ENCODE assay signal across 35 cellular contexts in the genomic region with DNA sequence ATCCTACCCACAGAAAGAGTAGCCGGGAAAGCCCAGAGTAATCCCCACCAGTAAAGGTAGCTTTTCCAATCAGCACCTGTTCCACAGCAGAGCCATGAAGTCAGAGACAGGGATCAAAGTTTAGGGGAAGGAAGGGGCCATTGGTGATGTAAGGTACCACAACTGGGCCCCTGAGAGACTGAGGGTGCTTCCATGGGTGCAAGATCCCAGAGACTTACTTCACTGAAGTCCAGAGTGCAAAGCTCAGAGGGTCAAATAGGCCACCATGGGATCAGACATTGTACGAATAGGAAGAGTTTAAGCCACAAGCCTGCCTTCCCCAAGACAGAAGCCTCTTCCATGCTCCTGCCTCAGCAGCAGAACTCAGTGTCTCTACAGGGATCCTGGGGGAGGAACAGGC. TPM values are rescaled to one million over a fixed set of nuclear protein-coding genes. Genes with fewer than 3 reads are reported as not detected.
"Had no signal": no experiment of that assay in that cellular context is flagged by ENCODE, and none has a peak within 500 bp of the region (broad histone marks: within the 10 kb centered on the region; RNA-seq: fewer than 3 reads in every experiment).

No MANE protein-coding gene starts in this region.

- ATAC-seq: activated CD4-positive, alpha-beta T cell treated with anti-CD3 and anti-CD28 coated beads for 36 hours; activated naive CD8-positive, alpha-beta T cell treated with anti-CD3 and anti-CD28 coated beads, Interleukin-2, amount 50 U/mL, for 24 hours; body of pancreas; foreskin keratinocyte; gastrocnemius medialis had no signal

- H3K4me1 ChIP-seq: colonic mucosa, foreskin keratinocyte had no signal

- H3K27me3 Mint-ChIP-seq: activated CD4-positive, alpha-beta memory T cell treated with anti-CD3 and anti-CD28 coated beads for 36 hours; activated naive CD4-positive, alpha-beta T cell treated with anti-CD3 and anti-CD28 coated beads, Interleukin-2, amount 50 U/mL, for 24 hours had no signal

- H3K27me3 ChIP-seq: adrenal gland, colonic mucosa, esophagus muscularis mucosa, gastrocnemius medialis had no signal

- H3K27ac Mint-ChIP-seq: activated CD4-positive, alpha-beta memory T cell treated with anti-CD3 and anti-CD28 coated beads for 36 hours; activated CD4-positive, alpha-beta T cell treated with anti-CD3 and anti-CD28 coated beads for 36 hours; activated CD4-positive, alpha-beta T cell treated with anti-CD3 and anti-CD28 coated beads, Interleukin-2, amount 10 ng/mL, durations not matched to agents 24 days and 14 days; activated CD8-positive, alpha-beta memory T cell treated with anti-CD3 and anti-CD28 coated beads, Interleukin-2, amount 10 ng/mL, durations not matched to agents 7 days and 5 days; activated CD8-positive, alpha-beta T cell treated with anti-CD3 and anti-CD28 coated beads, Interleukin-2, amount 10 ng/mL, durations not matched to agents 7 days and 5 days; activated naive CD4-positive, alpha-beta T cell treated with anti-CD3 and anti-CD28 coated beads for 36 hours; activated naive CD4-positive, alpha-beta T cell treated with anti-CD3 and anti-CD28 coated beads, Interleukin-2, amount 50 U/mL, for 24 hours; activated naive CD8-positive, alpha-beta T cell treated with anti-CD3 and anti-CD28 coated beads for 36 hours; activated naive CD8-positive, alpha-beta T cell treated with anti-CD3 and anti-CD28 coated beads, Interleukin-2, amount 50 U/mL, for 24 hours; activated T-helper 1 cell treated with anti-CD3 and anti-CD28 coated beads, Interleukin-12 subunit alpha, Interleukin-12 subunit beta, Interleukin-2, Interleukin-4 antibody, amounts not matched to agents 30 ng/mL and 10 ng/mL and 1 ng/mL, durations not matched to agents 14 hours and 24 hours and 36 hours; activated T-helper 2 cell treated with anti-CD3 and anti-CD28 coated beads, Interferon-gamma antibody, Interleukin-2, Interleukin-4, amounts not matched to agents 10 μg/mL and 5 μg/mL and 100 μg/mL, durations not matched to agents 14 hours and 24 hours and 36 hours had no signal

- H3K36me3 Mint-ChIP-seq: activated CD4-positive, alpha-beta memory T cell treated with anti-CD3 and anti-CD28 coated beads for 36 hours; activated CD8-positive, alpha-beta memory T cell treated with anti-CD3 and anti-CD28 coated beads, Interleukin-2, amount 10 ng/mL, durations not matched to agents 7 days and 5 days; activated naive CD4-positive, alpha-beta T cell treated with anti-CD3 and anti-CD28 coated beads, Interleukin-2, amount 50 U/mL, for 24 hours; activated naive CD8-positive, alpha-beta T cell treated with anti-CD3 and anti-CD28 coated beads for 36 hours had no signal

- H3K4me3 ChIP-seq: adrenal gland, body of pancreas, cardiac muscle cell, colonic mucosa, esophagus muscularis mucosa, gastrocnemius medialis had no signal

- DNase-seq: activated CD4-positive, alpha-beta memory T cell treated with anti-CD3 and anti-CD28 coated beads for 36 hours; activated CD4-positive, alpha-beta T cell treated with anti-CD3 and anti-CD28 coated beads for 36 hours; activated CD4-positive, alpha-beta T cell treated with anti-CD3 and anti-CD28 coated beads, Interleukin-2, amount 10 ng/mL, durations not matched to agents 24 days and 14 days; activated CD4-positive, CD25-positive, alpha-beta regulatory T cell; activated CD4-positive, CD25-positive, alpha-beta regulatory T cell treated with anti-CD3 and anti-CD28 coated beads, Interleukin-2, amount 50 U/mL, for 72 hours; activated CD8-positive, alpha-beta memory T cell treated with anti-CD3 and anti-CD28 coated beads, Interleukin-2, amount 10 ng/mL, durations not matched to agents 7 days and 5 days; activated CD8-positive, alpha-beta memory T cell treated with anti-CD3 and anti-CD28 coated beads, Interleukin-2, amount 50 U/mL, for 4 hours; activated CD8-positive, alpha-beta T cell treated with anti-CD3 and anti-CD28 coated beads, Interleukin-2, amount 10 ng/mL, durations not matched to agents 7 days and 5 days; activated effector memory CD4-positive, alpha-beta T cell treated with anti-CD3 and anti-CD28 coated beads, Interleukin-2, amount 50 U/mL, for 16 hours; activated naive CD4-positive, alpha-beta T cell treated with anti-CD3 and anti-CD28 coated beads for 36 hours; activated naive CD8-positive, alpha-beta T cell treated with anti-CD3 and anti-CD28 coated beads for 36 hours; activated naive CD8-positive, alpha-beta T cell treated with anti-CD3 and anti-CD28 coated beads, Interleukin-2, amount 50 U/mL, for 24 hours; activated T-cell treated with anti-CD3 and anti-CD28 coated beads, Interleukin-2, amount 50 U/mL, for 1 hour; activated T-cell treated with anti-CD3 and anti-CD28 coated beads, Interleukin-2, amount 50 U/mL, for 48 hours; adrenal gland; amygdala; aorta; body of pancreas; central memory CD4-positive, alpha-beta T cell; cerebellar nuclear complex; colonic mucosa; effector CD8-positive, alpha-beta T cell; foreskin keratinocyte; gastrocnemius medialis; T-helper 2 cell had no signal

- H3K36me3 ChIP-seq: adrenal gland, cardiac muscle cell, colonic mucosa, esophagus muscularis mucosa, gastrocnemius medialis had no signal

- H3K9me3 Mint-ChIP-seq: activated CD4-positive, alpha-beta T cell treated with anti-CD3 and anti-CD28 coated beads, Interleukin-2, amount 10 ng/mL, durations not matched to agents 24 days and 14 days; activated naive CD4-positive, alpha-beta T cell treated with anti-CD3 and anti-CD28 coated beads for 36 hours; activated naive CD4-positive, alpha-beta T cell treated with anti-CD3 and anti-CD28 coated beads, Interleukin-2, amount 50 U/mL, for 24 hours; activated T-helper 1 cell treated with anti-CD3 and anti-CD28 coated beads, Interleukin-12 subunit alpha, Interleukin-12 subunit beta, Interleukin-2, Interleukin-4 antibody, amounts not matched to agents 30 ng/mL and 10 ng/mL and 1 ng/mL, durations not matched to agents 14 hours and 24 hours and 36 hours; activated T-helper 2 cell treated with anti-CD3 and anti-CD28 coated beads, Interferon-gamma antibody, Interleukin-2, Interleukin-4, amounts not matched to agents 10 μg/mL and 5 μg/mL and 100 μg/mL, durations not matched to agents 14 hours and 24 hours and 36 hours had no signal

- H3K27ac ChIP-seq: body of pancreas, cardiac muscle cell, colonic mucosa, foreskin keratinocyte had no signal

- H3K9me3 ChIP-seq: adrenal gland, body of pancreas, colonic mucosa, esophagus muscularis mucosa, gastrocnemius medialis had no signal

- H3K4me3 Mint-ChIP-seq: activated CD4-positive, alpha-beta memory T cell treated with anti-CD3 and anti-CD28 coated beads for 36 hours; activated CD4-positive, alpha-beta T cell treated with anti-CD3 and anti-CD28 coated beads for 36 hours; activated CD4-positive, alpha-beta T cell treated with anti-CD3 and anti-CD28 coated beads, Interleukin-2, amount 10 ng/mL, durations not matched to agents 24 days and 14 days; activated CD8-positive, alpha-beta memory T cell treated with anti-CD3 and anti-CD28 coated beads, Interleukin-2, amount 10 ng/mL, durations not matched to agents 7 days and 5 days; activated CD8-positive, alpha-beta T cell treated with anti-CD3 and anti-CD28 coated beads, Interleukin-2, amount 10 ng/mL, durations not matched to agents 7 days and 5 days; activated naive CD4-positive, alpha-beta T cell treated with anti-CD3 and anti-CD28 coated beads for 36 hours; activated naive CD4-positive, alpha-beta T cell treated with anti-CD3 and anti-CD28 coated beads, Interleukin-2, amount 50 U/mL, for 24 hours; activated naive CD8-positive, alpha-beta T cell treated with anti-CD3 and anti-CD28 coated beads for 36 hours; activated naive CD8-positive, alpha-beta T cell treated with anti-CD3 and anti-CD28 coated beads, Interleukin-2, amount 50 U/mL, for 24 hours; activated T-helper 1 cell treated with anti-CD3 and anti-CD28 coated beads, Interleukin-12 subunit alpha, Interleukin-12 subunit beta, Interleukin-2, Interleukin-4 antibody, amounts not matched to agents 30 ng/mL and 10 ng/mL and 1 ng/mL, durations not matched to agents 14 hours and 24 hours and 36 hours had no signal

RNA-seq across cellular contexts. Expression of gene OR10P1, which starts 20.6 kb away (rescaled TPM):
- total RNA-seq: activated CD4-positive, alpha-beta memory T cell treated with anti-CD3 and anti-CD28 coated beads for 36 hours; activated CD4-positive, alpha-beta T cell treated with anti-CD3 and anti-CD28 coated beads for 36 hours; activated CD4-positive, alpha-beta T cell treated with anti-CD3 and anti-CD28 coated beads, Interleukin-2, amount 10 ng/mL, durations not matched to agents 24 days and 14 days; activated CD8-positive, alpha-beta memory T cell treated with anti-CD3 and anti-CD28 coated beads for 36 hours; activated CD8-positive, alpha-beta memory T cell treated with anti-CD3 and anti-CD28 coated beads, Interleukin-2, amount 10 ng/mL, durations not matched to agents 7 days and 5 days; activated CD8-positive, alpha-beta T cell treated with anti-CD3 and anti-CD28 coated beads, Interleukin-2, amount 10 ng/mL, durations not matched to agents 7 days and 5 days; activated naive CD4-positive, alpha-beta T cell treated with anti-CD3 and anti-CD28 coated beads for 36 hours; activated naive CD8-positive, alpha-beta T cell treated with anti-CD3 and anti-CD28 coated beads for 36 hours; activated T-helper 1 cell treated with anti-CD3 and anti-CD28 coated beads, Interleukin-12 subunit alpha, Interleukin-12 subunit beta, Interleukin-2, Interleukin-4 antibody, amounts not matched to agents 30 ng/mL and 10 ng/mL and 1 ng/mL, durations not matched to agents 14 hours and 24 hours and 36 hours; activated T-helper 2 cell treated with anti-CD3 and anti-CD28 coated beads, Interferon-gamma antibody, Interleukin-2, Interleukin-4, amounts not matched to agents 10 μg/mL and 5 μg/mL and 100 μg/mL, durations not matched to agents 14 hours and 24 hours and 36 hours; adrenal gland; aorta; body of pancreas; cardiac muscle cell; colonic mucosa; dermis microvascular lymphatic vessel endothelial cell; epithelial cell of proximal tubule; esophagus muscularis mucosa; foreskin keratinocyte; gastrocnemius medialis; glomerular endothelial cell; T-helper 1 cell treated with Interleukin-12 subunit alpha and Interleukin-12 subunit beta and Interleukin-4 antibody, amounts not matched to agents 30 ng/mL and 1 ng/mL, for 36 hours had no signal
- polyA plus RNA-seq: adrenal gland, aorta, cardiac muscle cell, foreskin keratinocyte had no signal
